Comparison of ENCODE assay signal across 17 cellular contexts in genomic region chr10:74994714-74995308, GRCh38.
DNase-seq lines count a peak whose midpoint lies in the region; ATAC-seq, FAIRE-seq and TF ChIP-seq lines count a peak whose summit lies in the region.
"Had no signal": no experiment of that assay in that cellular context is flagged by ENCODE, and none has a peak within 500 bp of the region (broad histone marks: within the 10 kb centered on the region; RNA-seq: fewer than 3 reads in every experiment).

No MANE protein-coding gene starts in this region.

- no peak for TF ChIP-seq POLR2A in GM12892 (IDR thresholded peaks at IDR 0.05; ENCODE audit: low read depth, low read length)

- peak overlapping the region; percentile 36 for H3K27ac Mint-ChIP-seq in activated T-helper 17 cell treated with anti-CD3 and anti-CD28 coated beads, Interleukin-2, amount 50 U/mL, for 72 hours
- H3K27ac Mint-ChIP-seq: activated naive CD4-positive, alpha-beta T cell treated with anti-CD3 and anti-CD28 coated beads, Interleukin-2, amount 50 U/mL, for 72 hours; nephron had no signal

- DNase-seq in GM12892 (ENCODE audit: insufficient read length), result no peak
- no peak for DNase-seq in HT-29 (ENCODE audit: low spot score)
- DNase-seq in NCI-H2107 treated with DMSO at 0.1 percent for 48 hours (lab: John Stamatoyannopoulos, UW; ENCODE audit: unreplicated experiment), result no peak
- DNase-seq in left lobe of liver (ENCODE audit: low spot score), result no peak
- DNase-seq: central memory CD4-positive, alpha-beta T cell; HCEC 1CT; heart right ventricle; NK-92 treated with Interleukin-12 subunit alpha and Interleukin-12 subunit beta, amount 100 ng/mL, for 24 hours; stimulated activated naive CD8-positive, alpha-beta T cell treated with anti-CD3 and anti-CD28 coated beads, Interleukin-15, amount 100 ng/mL, for 72 hours had no signal

- H3K27me3 Mint-ChIP-seq in activated T-helper 17 cell treated with anti-CD3 and anti-CD28 coated beads, Interleukin-2, amount 50 U/mL, for 72 hours, result no peaks in the 10 kb centered on the region
- H3K27me3 Mint-ChIP-seq: stimulated activated naive CD8-positive, alpha-beta T cell treated with anti-CD3 and anti-CD28 coated beads, Interleukin-15, amount 100 ng/mL, for 72 hours had no signal

- no peak overlapping the region for H3K4me3 Mint-ChIP-seq in activated T-helper 17 cell treated with anti-CD3 and anti-CD28 coated beads, Interleukin-2, amount 50 U/mL, for 72 hours
- H3K4me3 Mint-ChIP-seq: nephron; stimulated activated naive CD8-positive, alpha-beta T cell treated with anti-CD3 and anti-CD28 coated beads, Interleukin-15, amount 100 ng/mL, for 72 hours had no signal

- H3K4me1 Mint-ChIP-seq in activated T-helper 17 cell treated with anti-CD3 and anti-CD28 coated beads, Interleukin-2, amount 50 U/mL, for 72 hours, result peaks cover 19% of the 10 kb centered on the region

- H3K9me3 Mint-ChIP-seq in activated T-helper 17 cell treated with anti-CD3 and anti-CD28 coated beads, Interleukin-2, amount 50 U/mL, for 72 hours, result no peaks in the 10 kb centered on the region
- H3K9me3 Mint-ChIP-seq: activated naive CD4-positive, alpha-beta T cell treated with anti-CD3 and anti-CD28 coated beads, Interleukin-2, amount 50 U/mL, for 72 hours; nephron; stimulated activated naive CD8-positive, alpha-beta T cell treated with anti-CD3 and anti-CD28 coated beads, Interleukin-15, amount 100 ng/mL, for 72 hours had no signal

- peaks cover 62% of the 10 kb centered on the region for H3K36me3 Mint-ChIP-seq in activated T-helper 17 cell treated with anti-CD3 and anti-CD28 coated beads, Interleukin-2, amount 50 U/mL, for 72 hours (ENCODE audit: low read depth)

- peak; percentile 87 for FAIRE-seq in GM12892 (lab: Jason Lieb, UNC)
- FAIRE-seq: TTC549 had no signal

- peak; percentile 60 for ATAC-seq in GM21381 (IDR thresholded peaks at IDR 0.05; ENCODE audit: unreplicated experiment)
- peak; percentile 79 for ATAC-seq in HG03432 (IDR thresholded peaks at IDR 0.05; ENCODE audit: unreplicated experiment)
- peak; percentile 63 for ATAC-seq in activated T-helper 17 cell treated with anti-CD3 and anti-CD28 coated beads, Interleukin-2, amount 50 U/mL, for 72 hours (replicated peaks)
- ATAC-seq in GM21825 (IDR thresholded peaks at IDR 0.05; ENCODE audit: unreplicated experiment), result no peak
- no peak for ATAC-seq in left lobe of liver
- ATAC-seq: heart right ventricle; sciatic nerve; stimulated activated naive CD8-positive, alpha-beta T cell treated with anti-CD3 and anti-CD28 coated beads, Interleukin-15, amount 100 ng/mL, for 72 hours had no signal

Comparison
In these comparisons a context has a peak if more than half of its experiments do, and no peak if none do; other contexts are left out.
1. ATAC-seq: peak in GM21381 (single experiment), HG03432 (single experiment) and activated T-helper 17 cell treated with anti-CD3 and anti-CD28 coated beads, Interleukin-2, amount 50 U/mL, for 72 hours (single experiment); none in GM21825 (single experiment) and left lobe of liver (single experiment).